ENCODE assay signal across 20 cellular contexts in genomic region chr1:57109247-57109646, GRCh38.
"Had no signal": no experiment of that assay in that cellular context is flagged by ENCODE, and none has a peak within 500 bp of the region (broad histone marks: within the 10 kb centered on the region; RNA-seq: fewer than 3 reads in every experiment).

No MANE protein-coding gene starts in this region.

- H3K27me3 Mint-ChIP-seq: activated CD4-positive, alpha-beta T cell treated with anti-CD3 and anti-CD28 coated beads, Interleukin-2, amount 10 ng/mL, durations not matched to agents 7 days and 5 days; activated naive CD8-positive, alpha-beta T cell had no signal

- H3K9me3 Mint-ChIP-seq: activated CD4-positive, alpha-beta memory T cell treated with anti-CD3 and anti-CD28 coated beads for 36 hours; activated CD4-positive, alpha-beta T cell treated with anti-CD3 and anti-CD28 coated beads, Interleukin-2, amount 10 ng/mL, durations not matched to agents 7 days and 5 days; activated naive CD4-positive, alpha-beta T cell treated with anti-CD3 and anti-CD28 coated beads for 36 hours; activated T-cell treated with anti-CD3 and anti-CD28 coated beads, Interleukin-2, amount 50 U/mL, for 4 hours had no signal

- H3K4me3 ChIP-seq: MG63, SK-N-MC had no signal

- H3K27me3 ChIP-seq: MG63 had no signal

- H3K36me3 Mint-ChIP-seq: activated CD4-positive, alpha-beta memory T cell treated with anti-CD3 and anti-CD28 coated beads for 36 hours; activated naive CD8-positive, alpha-beta T cell; T-cell had no signal

- H3K4me1 Mint-ChIP-seq: activated CD4-positive, alpha-beta T cell treated with anti-CD3 and anti-CD28 coated beads, Interleukin-2, amount 10 ng/mL, durations not matched to agents 7 days and 5 days; T-cell had no signal

- H3K27ac Mint-ChIP-seq: activated CD4-positive, alpha-beta memory T cell treated with anti-CD3 and anti-CD28 coated beads for 36 hours; activated CD4-positive, alpha-beta T cell treated with anti-CD3 and anti-CD28 coated beads, Interleukin-2, amount 10 ng/mL, durations not matched to agents 7 days and 5 days; activated naive CD4-positive, alpha-beta T cell treated with anti-CD3 and anti-CD28 coated beads for 36 hours; activated naive CD8-positive, alpha-beta T cell; T-cell had no signal

- ATAC-seq: activated T-cell treated with anti-CD3 and anti-CD28 coated beads, Interleukin-2, amount 50 U/mL, for 4 hours; T-cell had no signal

- H3K4me3 Mint-ChIP-seq: activated CD4-positive, alpha-beta memory T cell treated with anti-CD3 and anti-CD28 coated beads for 36 hours; activated CD4-positive, alpha-beta T cell treated with anti-CD3 and anti-CD28 coated beads, Interleukin-2, amount 10 ng/mL, durations not matched to agents 7 days and 5 days; activated naive CD4-positive, alpha-beta T cell treated with anti-CD3 and anti-CD28 coated beads for 36 hours; activated naive CD8-positive, alpha-beta T cell; activated T-cell treated with anti-CD3 and anti-CD28 coated beads, Interleukin-2, amount 50 U/mL, for 4 hours; T-cell had no signal

- H3K9me3 ChIP-seq: MG63 had no signal

- DNase-seq: activated CD4-positive, alpha-beta memory T cell treated with anti-CD3 and anti-CD28 coated beads for 36 hours; activated CD4-positive, alpha-beta T cell treated with anti-CD3 and anti-CD28 coated beads, Interleukin-2, amount 10 ng/mL, durations not matched to agents 7 days and 5 days; activated CD4-positive, CD25-positive, alpha-beta regulatory T cell; activated CD8-positive, alpha-beta memory T cell treated with anti-CD3 and anti-CD28 coated beads for 24 hours; activated gamma-delta T cell; activated naive CD4-positive, alpha-beta T cell treated with anti-CD3 and anti-CD28 coated beads for 36 hours; activated T-cell treated with anti-CD3 and anti-CD28 coated beads, Interleukin-2, amount 50 U/mL, for 4 hours; cerebellar nuclear complex; MG63; MV-4-11; NCI-H1436; NCI-H1694 treated with DMSO at 0.1 percent for 48 hours; NCI-H2029 treated with DMSO at 0.1 percent for 48 hours; NCI-H345; NCI-H510A; NCI-H526 treated with DMSO at 0.1 percent for 48 hours; T-cell had no signal

- H3K27ac ChIP-seq: SK-N-MC, VCaP had no signal

- H3K36me3 ChIP-seq: MG63 had no signal
